In the genomic region with DNA sequence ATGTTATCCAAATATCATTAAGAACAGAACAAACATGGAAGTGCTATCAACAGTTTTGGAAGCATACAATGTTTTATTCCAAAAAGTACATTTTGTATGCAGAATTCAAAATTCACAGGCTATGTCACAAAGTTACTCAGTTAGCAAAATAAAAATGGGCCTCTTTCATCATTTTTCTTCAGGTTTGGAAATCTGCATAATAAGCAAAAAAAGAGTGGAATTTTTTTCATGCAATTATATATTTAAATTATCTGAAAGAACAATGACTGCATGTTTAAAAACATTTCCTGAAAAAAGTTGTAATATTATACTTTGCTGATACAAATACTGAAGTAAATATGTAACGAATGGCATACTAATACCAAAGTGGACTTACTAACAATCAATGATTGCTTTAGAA, we compare ENCODE assay signal across 33 cellular contexts.
"Had no signal": no experiment of that assay in that cellular context is flagged by ENCODE, and none has a peak within 500 bp of the region (broad histone marks: within the 10 kb centered on the region; RNA-seq: fewer than 3 reads in every experiment).

No MANE protein-coding gene starts in this region.

- FAIRE-seq: astrocyte, TTC549 had no signal

- H3K9me3 ChIP-seq: adrenal gland, body of pancreas, breast epithelium had no signal

- ATAC-seq: activated CD8-positive, alpha-beta T cell treated with anti-CD3 and anti-CD28 coated beads for 36 hours; activated naive CD4-positive, alpha-beta T cell treated with anti-CD3 and anti-CD28 coated beads, Interleukin-2, amount 50 U/mL, for 72 hours; activated T-cell treated with anti-CD3 and anti-CD28 coated beads, Interleukin-2, amount 50 U/mL, for 4 hours; activated T-cell treated with anti-CD3 and anti-CD28 coated beads, Interleukin-2, amount 50 U/mL, for 72 hours; activated T-helper 17 cell treated with anti-CD3 and anti-CD28 coated beads, Interleukin-2, amount 50 U/mL, for 72 hours; body of pancreas had no signal

- DNase-seq: activated B cell treated with CpG ODN at 0.5 μM for 24 hours; activated CD4-positive, alpha-beta memory T cell treated with anti-CD3 and anti-CD28 coated beads for 36 hours; activated CD4-positive, alpha-beta T cell treated with anti-CD3 and anti-CD28 coated beads for 4 hours; activated CD4-positive, alpha-beta T cell treated with anti-CD3 and anti-CD28 coated beads, Interleukin-2, amount 10 ng/mL, durations not matched to agents 24 days and 14 days; activated CD4-positive, alpha-beta T cell treated with anti-CD3 and anti-CD28 coated beads, Interleukin-2, amount 50 U/mL, for 1 hour; activated CD4-positive, alpha-beta T cell treated with anti-CD3 and anti-CD28 coated beads, Interleukin-2, amount 50 U/mL, for 4 hours; activated CD4-positive, CD25-positive, alpha-beta regulatory T cell treated with anti-CD3 and anti-CD28 coated beads, Interleukin-2, amount 50 U/mL, for 72 hours; activated CD8-positive, alpha-beta memory T cell treated with anti-CD3 and anti-CD28 coated beads, Interleukin-2, amount 50 U/mL, for 4 hours; activated CD8-positive, alpha-beta T cell treated with anti-CD3 and anti-CD28 coated beads for 36 hours; activated effector memory CD4-positive, alpha-beta T cell treated with anti-CD3 and anti-CD28 coated beads, Interleukin-2, amount 50 U/mL, for 16 hours; activated gamma-delta T cell treated with Interleukin-2 at 50 U/mL for 16 hours; activated naive CD4-positive, alpha-beta T cell; activated naive CD4-positive, alpha-beta T cell treated with anti-CD3 and anti-CD28 coated beads for 36 hours; activated naive CD4-positive, alpha-beta T cell treated with anti-CD3 and anti-CD28 coated beads, Interleukin-2, amount 50 U/mL, for 16 hours; activated naive CD8-positive, alpha-beta T cell treated with anti-CD3 and anti-CD28 coated beads for 36 hours; activated T-cell treated with anti-CD3 and anti-CD28 coated beads for 4 hours; activated T-cell treated with anti-CD3 and anti-CD28 coated beads, Interleukin-2, amount 50 U/mL, for 1 hour; activated T-cell treated with anti-CD3 and anti-CD28 coated beads, Interleukin-2, amount 50 U/mL, for 4 hours; activated T-cell treated with anti-CD3 and anti-CD28 coated beads, Interleukin-2, amount 50 U/mL, for 72 hours; adrenal gland; amniotic stem cell; aorta; body of pancreas; brain microvascular endothelial cell; central memory CD4-positive, alpha-beta T cell; T-helper 2 cell; T-helper 9 cell had no signal

- H3K4me1 ChIP-seq: adrenal gland, body of pancreas, breast epithelium had no signal

- H3K4me3 ChIP-seq: adrenal gland, body of pancreas, breast epithelium had no signal

- H3K27ac ChIP-seq: adrenal gland, body of pancreas, brain microvascular endothelial cell, breast epithelium, VCaP had no signal

- H3K36me3 ChIP-seq: adrenal gland, brain microvascular endothelial cell, breast epithelium had no signal

- H3K27me3 ChIP-seq: adrenal gland, body of pancreas, brain microvascular endothelial cell, breast epithelium had no signal
